1 cellular context compared by ENCODE assay signal in genomic region chr9:36163049-36163839, GRCh38.
TF ChIP-seq lines count a peak whose summit lies in the region.

No MANE protein-coding gene starts in this region.

TF ChIP-seq in HEK293, 187 proteins besides CTCF, POLR2A, EP300 and RAD21 (continued from another document):
- TF ChIP-seq REST (tag by site-specific recombination; IDR thresholded peaks at IDR 0.05) (no peak), ZNF785 (tag by site-specific recombination; IDR thresholded peaks at IDR 0.05) (no peak), ZBTB10 (tag by site-specific recombination; IDR thresholded peaks at IDR 0.05) (no peak), ZNF221 (tag by site-specific recombination; IDR thresholded peaks at IDR 0.05; ENCODE audit: borderline replicate concordance) (no peak), SP2 (tag by site-specific recombination; IDR thresholded peaks at IDR 0.05) (peak; percentile 44), IKZF3 (tag by site-specific recombination; IDR thresholded peaks at IDR 0.05) (no peak), GFI1B (tag by site-specific recombination; IDR thresholded peaks at IDR 0.05) (no peak), PATZ1 (tag by site-specific recombination; IDR thresholded peaks at IDR 0.05) (peak; percentile 51), SP7 (tag by site-specific recombination; IDR thresholded peaks at IDR 0.05) (no peak), ZBTB1 (tag by site-specific recombination; IDR thresholded peaks at IDR 0.05) (no peak), ZBTB48 (tag by site-specific recombination; IDR thresholded peaks at IDR 0.05) (0 out of 2 replicates have a peak, but pooled peaks have one; percentile 17), ZNF660 (tag by site-specific recombination; IDR thresholded peaks at IDR 0.05) (peak; percentile 54; the same call in 1 of the 2 replicates), ZNF248 (tag by site-specific recombination; IDR thresholded peaks at IDR 0.05) (no peak), ZIC2 (tag by site-specific recombination; IDR thresholded peaks at IDR 0.05) (peak; percentile 17; the same call in 1 of the 2 replicates), ZSCAN18 (tag by site-specific recombination; IDR thresholded peaks at IDR 0.05) (no peak), ZNF624 (tag by site-specific recombination; IDR thresholded peaks at IDR 0.05) (no peak), ZNF341 (tag by site-specific recombination; IDR thresholded peaks at IDR 0.05; ENCODE audit: low read depth) (no peak), ZNF670 (tag by site-specific recombination; IDR thresholded peaks at IDR 0.05; ENCODE audit: low read depth) (no peak), HOXD13 (CRISPR knock-in tag; IDR thresholded peaks at IDR 0.05; ENCODE audit: borderline replicate concordance) (no peak), ZBTB20 (tag by site-specific recombination; IDR thresholded peaks at IDR 0.05) (peak; percentile 45; the same call in 1 of the 2 replicates), ZNF138 (tag by site-specific recombination; IDR thresholded peaks at IDR 0.05; ENCODE audit: borderline replicate concordance) (no peak), ZNF366 (tag by site-specific recombination; conservative IDR thresholded peaks at IDR 0.05) (peak; percentile 30; the same call in 1 of the 2 replicates), ZNF830 (tag by site-specific recombination; IDR thresholded peaks at IDR 0.05; ENCODE audit: low read depth) (no peak), TCF7L2 (IDR thresholded peaks at IDR 0.05; ENCODE audit: borderline replicate concordance, low read depth, low read length) (no peak), KLF8 (tag by site-specific recombination; IDR thresholded peaks at IDR 0.05) (no peak), ZNF37A (tag by site-specific recombination; IDR thresholded peaks at IDR 0.05) (no peak), ZNF391 (tag by site-specific recombination; IDR thresholded peaks at IDR 0.05; ENCODE audit: borderline replicate concordance, low read depth) (no peak), ZBTB21 (tag by site-specific recombination; IDR thresholded peaks at IDR 0.05) (peak; percentile 36; the same call in 1 of the 2 replicates), YY2 (tag by site-specific recombination; IDR thresholded peaks at IDR 0.05) (no peak), ZNF140 (tag by site-specific recombination; IDR thresholded peaks at IDR 0.05) (no peak), ZNF560 (tag by site-specific recombination; IDR thresholded peaks at IDR 0.05; ENCODE audit: borderline replicate concordance) (no peak), ZNF473 (tag by site-specific recombination; IDR thresholded peaks at IDR 0.05) (no peak), ZNF521 (tag by site-specific recombination; IDR thresholded peaks at IDR 0.05) (no peak)
- TF ChIP-seq, protein P1, sequence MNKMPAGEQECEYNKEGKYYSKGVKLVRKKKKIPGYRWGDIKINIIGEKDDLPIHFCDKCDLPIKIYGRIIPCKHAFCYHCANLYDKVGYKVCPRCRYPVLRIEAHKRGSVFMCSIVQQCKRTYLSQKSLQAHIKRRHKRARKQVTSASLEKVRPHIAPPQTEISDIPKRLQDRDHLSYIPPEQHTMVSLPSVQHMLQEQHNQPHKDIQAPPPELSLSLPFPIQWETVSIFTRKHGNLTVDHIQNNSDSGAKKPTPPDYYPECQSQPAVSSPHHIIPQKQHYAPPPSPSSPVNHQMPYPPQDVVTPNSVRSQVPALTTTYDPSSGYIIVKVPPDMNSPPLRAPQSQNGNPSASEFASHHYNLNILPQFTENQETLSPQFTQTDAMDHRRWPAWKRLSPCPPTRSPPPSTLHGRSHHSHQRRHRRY (tag by site-specific recombination; IDR thresholded peaks at IDR 0.05): no peak
- TF ChIP-seq, protein P2, sequence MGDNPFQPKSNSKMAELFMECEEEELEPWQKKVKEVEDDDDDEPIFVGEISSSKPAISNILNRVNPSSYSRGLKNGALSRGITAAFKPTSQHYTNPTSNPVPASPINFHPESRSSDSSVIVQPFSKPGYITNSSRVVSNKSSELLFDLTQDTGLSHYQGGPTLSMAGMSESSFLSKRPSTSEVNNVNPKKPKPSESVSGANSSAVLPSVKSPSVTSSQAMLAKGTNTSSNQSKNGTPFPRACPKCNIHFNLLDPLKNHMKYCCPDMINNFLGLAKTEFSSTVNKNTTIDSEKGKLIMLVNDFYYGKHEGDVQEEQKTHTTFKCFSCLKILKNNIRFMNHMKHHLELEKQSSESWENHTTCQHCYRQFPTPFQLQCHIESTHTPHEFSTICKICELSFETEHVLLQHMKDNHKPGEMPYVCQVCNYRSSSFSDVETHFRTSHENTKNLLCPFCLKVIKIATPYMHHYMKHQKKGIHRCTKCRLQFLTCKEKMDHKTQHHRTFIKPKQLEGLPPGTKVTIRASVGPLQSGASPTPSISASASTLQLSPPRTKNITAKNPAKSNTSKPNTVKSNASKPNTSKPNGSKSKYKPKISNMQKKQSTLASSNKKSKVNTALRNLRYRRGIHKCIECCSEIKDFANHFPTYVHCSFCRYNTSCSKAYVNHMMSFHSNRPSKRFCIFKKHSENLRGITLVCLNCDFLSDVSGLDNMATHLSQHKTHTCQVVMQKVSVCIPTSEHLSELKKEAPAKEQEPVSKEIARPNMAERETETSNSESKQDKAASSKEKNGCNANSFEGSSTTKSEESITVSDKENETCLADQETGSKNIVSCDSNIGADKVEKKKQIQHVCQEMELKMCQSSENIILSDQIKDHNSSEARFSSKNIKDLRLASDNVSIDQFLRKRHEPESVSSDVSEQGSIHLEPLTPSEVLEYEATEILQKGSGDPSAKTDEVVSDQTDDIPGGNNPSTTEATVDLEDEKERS (tag by site-specific recombination; IDR thresholded peaks at IDR 0.05): no peak
- TF ChIP-seq, protein P3, sequence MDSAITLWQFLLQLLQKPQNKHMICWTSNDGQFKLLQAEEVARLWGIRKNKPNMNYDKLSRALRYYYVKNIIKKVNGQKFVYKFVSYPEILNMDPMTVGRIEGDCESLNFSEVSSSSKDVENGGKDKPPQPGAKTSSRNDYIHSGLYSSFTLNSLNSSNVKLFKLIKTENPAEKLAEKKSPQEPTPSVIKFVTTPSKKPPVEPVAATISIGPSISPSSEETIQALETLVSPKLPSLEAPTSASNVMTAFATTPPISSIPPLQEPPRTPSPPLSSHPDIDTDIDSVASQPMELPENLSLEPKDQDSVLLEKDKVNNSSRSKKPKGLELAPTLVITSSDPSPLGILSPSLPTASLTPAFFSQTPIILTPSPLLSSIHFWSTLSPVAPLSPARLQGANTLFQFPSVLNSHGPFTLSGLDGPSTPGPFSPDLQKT (IDR thresholded peaks at IDR 0.05; ENCODE audit: borderline replicate concordance, low read depth, low read length): no peak
TF ChIP-seq in HEK293: peak in this region for 21.
